ENCODE assay signal across 14 cellular contexts in genomic region chr12:123024819-123025391, GRCh38. TPM values are rescaled to one million over a fixed set of nuclear protein-coding genes. Genes with fewer than 3 reads are reported as not detected.
DNase-seq lines count a peak whose midpoint lies in the region; ATAC-seq lines count a peak whose summit lies in the region.
"Had no signal": no experiment of that assay in that cellular context is flagged by ENCODE, and none has a peak within 500 bp of the region (broad histone marks: within the 10 kb centered on the region; RNA-seq: fewer than 3 reads in every experiment).

No MANE protein-coding gene starts in this region.

- peak overlapping the region; percentile 81 for H3K27ac Mint-ChIP-seq in activated CD4-positive, alpha-beta T cell treated with anti-CD3 and anti-CD28 coated beads for 36 hours
- peak overlapping the region; percentile 24 for H3K27ac Mint-ChIP-seq in T-helper 17 cell

- intact Hi-C loops in activated CD4-positive, alpha-beta T cell treated with anti-CD3 and anti-CD28 coated beads for 36 hours (cut with DNase I, micrococcal nuclease), result loop anchor here (1.0 to 2.0 kb wide), 2 partner anchors 50 to 51 kb away; partner anchors contain the start of gene OGFOD2 (in 1 of the 2)

- H3K9ac ChIP-seq in skeletal muscle satellite cell (ENCODE audit: low read depth, low read length), result no peak overlapping the region

- ATAC-seq in activated CD4-positive, alpha-beta T cell treated with anti-CD3 and anti-CD28 coated beads for 36 hours, result peak; percentile 94
- ATAC-seq in T-helper 17 cell (peak; percentile 28), HG03432 (IDR thresholded peaks at IDR 0.05; ENCODE audit: unreplicated experiment) (no peak)

- no peaks in the 10 kb centered on the region for H3K36me3 Mint-ChIP-seq in activated CD4-positive, alpha-beta T cell treated with anti-CD3 and anti-CD28 coated beads for 36 hours (ENCODE audit: low read depth)
- H3K36me3 Mint-ChIP-seq in T-helper 17 cell (ENCODE audit: low read depth), result no peaks in the 10 kb centered on the region

- H3K4me3 Mint-ChIP-seq in activated CD4-positive, alpha-beta T cell treated with anti-CD3 and anti-CD28 coated beads for 36 hours, result no peak overlapping the region
- no peak overlapping the region for H3K4me3 Mint-ChIP-seq in T-helper 17 cell

- CTCF ChIA-PET in activated CD4-positive, alpha-beta T cell treated with anti-CD3 and anti-CD28 coated beads for 36 hours (lab: Charles Lee), result interaction anchor here (0.8 to 1.3 kb wide), 2 partner anchors 17 to 44 kb away, joined by 3 to 4 read pairs; no protein-coding TSS in a partner anchor

- H3K9me3 Mint-ChIP-seq in activated CD4-positive, alpha-beta T cell treated with anti-CD3 and anti-CD28 coated beads for 36 hours (ENCODE audit: low read depth), result no peaks in the 10 kb centered on the region

- H3K27me3 ChIP-seq in skeletal muscle satellite cell (ENCODE audit: control insufficient read depth, insufficient read depth, low read length), result no peaks in the 10 kb centered on the region
- H3K27me3 ChIP-seq: pancreas, SJSA1 had no signal

- H3K27me3 Mint-ChIP-seq in activated CD4-positive, alpha-beta T cell treated with anti-CD3 and anti-CD28 coated beads for 36 hours, result no peaks in the 10 kb centered on the region
- H3K27me3 Mint-ChIP-seq in T-helper 17 cell, result no peaks in the 10 kb centered on the region

- H3K4me2 ChIP-seq in skeletal muscle satellite cell (ENCODE audit: low read length), result peak overlapping the region; percentile 65

- peaks cover 31% of the 10 kb centered on the region for H3K4me1 Mint-ChIP-seq in activated CD4-positive, alpha-beta T cell treated with anti-CD3 and anti-CD28 coated beads for 36 hours
- H3K4me1 Mint-ChIP-seq in T-helper 17 cell, result peaks cover 3% of the 10 kb centered on the region

- H3K4me3 ChIP-seq in skeletal muscle satellite cell (ENCODE audit: low read length), result no peak overlapping the region
- H3K4me3 ChIP-seq: pancreas, SJSA1 had no signal

- peaks cover 11% of the 10 kb centered on the region for H3K4me1 ChIP-seq in skeletal muscle satellite cell (ENCODE audit: control insufficient read depth, insufficient read depth, low read length)
- H3K4me1 ChIP-seq: pancreas had no signal

- H3K36me3 ChIP-seq in skeletal muscle satellite cell (ENCODE audit: insufficient read depth, low read length), result peaks cover 2% of the 10 kb centered on the region
- H3K36me3 ChIP-seq: pancreas, SJSA1 had no signal

- H3K9me3 ChIP-seq in T-helper 17 cell (ENCODE audit: control insufficient read depth, low read length, poor library complexity, severe bottlenecking), result no peaks in the 10 kb centered on the region
- H3K9me3 ChIP-seq in skeletal muscle satellite cell (replicated peaks; ENCODE audit: low read length), result no peaks in the 10 kb centered on the region
- H3K9me3 ChIP-seq: pancreas, SJSA1 had no signal

- peak; percentile 66 for DNase-seq in activated CD4-positive, alpha-beta T cell treated with anti-CD3 and anti-CD28 coated beads for 36 hours
- DNase-seq in activated CD4-positive, alpha-beta T cell treated with anti-CD3 and anti-CD28 coated beads for 1 hour, result no peak
- no peak for DNase-seq in T-helper 17 cell
- peak; percentile 35 for DNase-seq in cerebellum (ENCODE audit: low spot score)
- DNase-seq in SKM-1 treated with dmso at 0.1 percent for 144 hours (lab: John Stamatoyannopoulos, UW; ENCODE audit: unreplicated experiment), result no peak
- DNase-seq in DMS114 treated with DMSO at 0.1 percent for 48 hours (lab: John Stamatoyannopoulos, UW; ENCODE audit: unreplicated experiment), result no peak
- DNase-seq: ACHN; effector CD8-positive, alpha-beta T cell; GF-D8; NCI-H2029 treated with DMSO at 0.1 percent for 48 hours had no signal

- POLR2A ChIA-PET in activated CD4-positive, alpha-beta T cell treated with anti-CD3 and anti-CD28 coated beads for 36 hours (lab: Charles Lee), result interaction anchor here (0.5 to 1.8 kb wide), 4 partner anchors 29 to 363 kb away, joined by 3 to 8 read pairs (median 4); partner anchors contain the start of gene MPHOSPH9

RNA-seq across cellular contexts. Expression of gene ARL6IP4, which starts 44.4 kb away (rescaled TPM):
- total RNA-seq in activated CD4-positive, alpha-beta T cell treated with anti-CD3 and anti-CD28 coated beads for 36 hours, result 100 to 1,000 TPM; 141 to 163 TPM
- total RNA-seq in T-helper 17 cell, result 100 to 1,000 TPM; 109 to 131 TPM
- total RNA-seq in cerebellum, result 19.2 TPM
- 139 and 158 TPM in 2 replicates for total RNA-seq in skeletal muscle satellite cell (2012; rRNA removed)

RNA-seq across cellular contexts. Expression of gene OGFOD2, which starts 49.9 kb away (rescaled TPM):
- 10 to 100 TPM; 20.2 to 30.8 TPM for total RNA-seq in activated CD4-positive, alpha-beta T cell treated with anti-CD3 and anti-CD28 coated beads for 36 hours
- total RNA-seq in T-helper 17 cell, result 10 to 100 TPM; 17.9 to 20.3 TPM
- total RNA-seq in cerebellum, result 5.0 TPM
- total RNA-seq in skeletal muscle satellite cell (2012; rRNA removed), result 9.8 and 12.7 TPM in 2 replicates

RNA-seq across cellular contexts. Expression of gene ABCB9, which starts 58.6 kb away (rescaled TPM):
- total RNA-seq in activated CD4-positive, alpha-beta T cell treated with anti-CD3 and anti-CD28 coated beads for 36 hours, result 1 to 10 TPM; 3.8 to 6.3 TPM
- total RNA-seq in T-helper 17 cell (1 to 10 TPM; 4.1 to 6.1 TPM), cerebellum (19.1 TPM)
- 9.0 and 9.9 TPM in 2 replicates for total RNA-seq in skeletal muscle satellite cell (2012; rRNA removed)

Comparison
In these comparisons a context has a peak if more than half of its experiments do, and no peak if none do; other contexts are left out.
1. DNase-seq: peak in activated CD4-positive, alpha-beta T cell treated with anti-CD3 and anti-CD28 coated beads for 36 hours (single experiment) and cerebellum (single experiment); none in activated CD4-positive, alpha-beta T cell treated with anti-CD3 and anti-CD28 coated beads for 1 hour (single experiment), T-helper 17 cell (0 of 3), SKM-1 treated with dmso at 0.1 percent for 144 hours (single experiment) and DMS114 treated with DMSO at 0.1 percent for 48 hours (single experiment).